ENCODE assay signal across 1 cellular context in the genomic region with DNA sequence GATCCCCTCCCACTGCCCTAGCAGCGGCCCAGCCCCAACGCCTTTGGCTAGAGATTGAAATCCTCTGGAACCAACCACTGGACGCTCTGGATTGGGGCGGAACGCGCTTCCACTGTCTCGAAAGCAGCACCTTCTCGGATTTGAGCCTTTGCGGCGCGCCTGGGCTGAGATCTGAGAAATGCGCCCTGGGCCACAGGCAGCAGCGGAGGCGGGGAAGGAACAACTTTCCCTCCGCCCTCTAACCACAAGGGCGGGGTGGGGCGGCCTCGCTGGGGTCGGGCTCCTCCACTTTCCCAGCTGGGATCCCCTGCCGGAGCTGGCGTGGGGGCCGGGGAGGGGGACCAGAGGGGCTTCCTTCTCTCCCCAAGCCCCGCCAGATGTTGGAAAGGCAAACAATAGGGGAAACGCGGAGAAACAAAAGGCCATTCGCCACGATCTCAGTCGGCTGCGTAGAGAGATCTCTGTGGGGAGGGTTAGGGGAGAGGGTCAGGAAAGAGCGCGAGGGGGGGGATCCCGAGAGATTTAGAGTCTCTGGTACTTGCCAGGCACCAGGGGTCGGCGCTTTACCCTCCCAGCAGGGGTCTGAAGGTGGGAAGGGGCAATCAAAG.
TF ChIP-seq lines count a peak whose summit lies in the region.

No MANE protein-coding gene starts in this region.

TF ChIP-seq in HEK293, 187 proteins besides CTCF, POLR2A, EP300 and RAD21 (continued from another document):
- no peak for TF ChIP-seq YY2 (tag by site-specific recombination; IDR thresholded peaks at IDR 0.05)
- TF ChIP-seq ZNF837 (tag by site-specific recombination; IDR thresholded peaks at IDR 0.05) = no peak
- TF ChIP-seq GLIS2 (tag by site-specific recombination; IDR thresholded peaks at IDR 0.05) = peak; percentile 80
- peak; percentile 65; the same call in 1 of the 2 replicates for TF ChIP-seq ZNF335 (tag by site-specific recombination; conservative IDR thresholded peaks at IDR 0.05)
- no peak for TF ChIP-seq ZNF155 (tag by site-specific recombination; IDR thresholded peaks at IDR 0.05)
- no peak for TF ChIP-seq ZNF510 (tag by site-specific recombination; IDR thresholded peaks at IDR 0.05; ENCODE audit: insufficient replicate concordance)
- no peak for TF ChIP-seq ZNF280C (tag by site-specific recombination; IDR thresholded peaks at IDR 0.05)
- TF ChIP-seq ZNF324 (tag by site-specific recombination; IDR thresholded peaks at IDR 0.05) = no peak
- no peak for TF ChIP-seq ZNF132 (tag by site-specific recombination; IDR thresholded peaks at IDR 0.05; ENCODE audit: borderline replicate concordance)
- no peak for TF ChIP-seq ZNF280D (tag by site-specific recombination; IDR thresholded peaks at IDR 0.05)
- TF ChIP-seq, protein P1, sequence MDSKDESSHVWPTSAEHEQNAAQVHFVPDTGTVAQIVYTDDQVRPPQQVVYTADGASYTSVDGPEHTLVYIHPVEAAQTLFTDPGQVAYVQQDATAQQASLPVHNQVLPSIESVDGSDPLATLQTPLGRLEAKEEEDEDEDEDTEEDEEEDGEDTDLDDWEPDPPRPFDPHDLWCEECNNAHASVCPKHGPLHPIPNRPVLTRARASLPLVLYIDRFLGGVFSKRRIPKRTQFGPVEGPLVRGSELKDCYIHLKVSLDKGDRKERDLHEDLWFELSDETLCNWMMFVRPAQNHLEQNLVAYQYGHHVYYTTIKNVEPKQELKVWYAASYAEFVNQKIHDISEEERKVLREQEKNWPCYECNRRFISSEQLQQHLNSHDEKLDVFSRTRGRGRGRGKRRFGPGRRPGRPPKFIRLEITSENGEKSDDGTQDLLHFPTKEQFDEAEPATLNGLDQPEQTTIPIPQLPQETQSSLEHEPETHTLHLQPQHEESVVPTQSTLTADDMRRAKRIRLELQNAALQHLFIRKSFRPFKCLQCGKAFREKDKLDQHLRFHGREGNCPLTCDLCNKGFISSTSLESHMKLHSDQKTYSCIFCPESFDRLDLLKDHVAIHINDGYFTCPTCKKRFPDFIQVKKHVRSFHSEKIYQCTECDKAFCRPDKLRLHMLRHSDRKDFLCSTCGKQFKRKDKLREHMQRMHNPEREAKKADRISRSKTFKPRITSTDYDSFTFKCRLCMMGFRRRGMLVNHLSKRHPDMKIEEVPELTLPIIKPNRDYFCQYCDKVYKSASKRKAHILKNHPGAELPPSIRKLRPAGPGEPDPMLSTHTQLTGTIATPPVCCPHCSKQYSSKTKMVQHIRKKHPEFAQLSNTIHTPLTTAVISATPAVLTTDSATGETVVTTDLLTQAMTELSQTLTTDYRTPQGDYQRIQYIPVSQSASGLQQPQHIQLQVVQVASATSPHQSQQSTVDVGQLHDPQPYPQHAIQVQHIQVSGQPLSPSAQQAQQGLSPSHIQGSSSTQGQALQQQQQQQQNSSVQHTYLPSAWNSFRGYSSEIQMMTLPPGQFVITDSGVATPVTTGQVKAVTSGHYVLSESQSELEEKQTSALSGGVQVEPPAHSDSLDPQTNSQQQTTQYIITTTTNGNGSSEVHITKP (tag by site-specific recombination; IDR thresholded peaks at IDR 0.05) = peak; percentile 20
- TF ChIP-seq, protein P2, sequence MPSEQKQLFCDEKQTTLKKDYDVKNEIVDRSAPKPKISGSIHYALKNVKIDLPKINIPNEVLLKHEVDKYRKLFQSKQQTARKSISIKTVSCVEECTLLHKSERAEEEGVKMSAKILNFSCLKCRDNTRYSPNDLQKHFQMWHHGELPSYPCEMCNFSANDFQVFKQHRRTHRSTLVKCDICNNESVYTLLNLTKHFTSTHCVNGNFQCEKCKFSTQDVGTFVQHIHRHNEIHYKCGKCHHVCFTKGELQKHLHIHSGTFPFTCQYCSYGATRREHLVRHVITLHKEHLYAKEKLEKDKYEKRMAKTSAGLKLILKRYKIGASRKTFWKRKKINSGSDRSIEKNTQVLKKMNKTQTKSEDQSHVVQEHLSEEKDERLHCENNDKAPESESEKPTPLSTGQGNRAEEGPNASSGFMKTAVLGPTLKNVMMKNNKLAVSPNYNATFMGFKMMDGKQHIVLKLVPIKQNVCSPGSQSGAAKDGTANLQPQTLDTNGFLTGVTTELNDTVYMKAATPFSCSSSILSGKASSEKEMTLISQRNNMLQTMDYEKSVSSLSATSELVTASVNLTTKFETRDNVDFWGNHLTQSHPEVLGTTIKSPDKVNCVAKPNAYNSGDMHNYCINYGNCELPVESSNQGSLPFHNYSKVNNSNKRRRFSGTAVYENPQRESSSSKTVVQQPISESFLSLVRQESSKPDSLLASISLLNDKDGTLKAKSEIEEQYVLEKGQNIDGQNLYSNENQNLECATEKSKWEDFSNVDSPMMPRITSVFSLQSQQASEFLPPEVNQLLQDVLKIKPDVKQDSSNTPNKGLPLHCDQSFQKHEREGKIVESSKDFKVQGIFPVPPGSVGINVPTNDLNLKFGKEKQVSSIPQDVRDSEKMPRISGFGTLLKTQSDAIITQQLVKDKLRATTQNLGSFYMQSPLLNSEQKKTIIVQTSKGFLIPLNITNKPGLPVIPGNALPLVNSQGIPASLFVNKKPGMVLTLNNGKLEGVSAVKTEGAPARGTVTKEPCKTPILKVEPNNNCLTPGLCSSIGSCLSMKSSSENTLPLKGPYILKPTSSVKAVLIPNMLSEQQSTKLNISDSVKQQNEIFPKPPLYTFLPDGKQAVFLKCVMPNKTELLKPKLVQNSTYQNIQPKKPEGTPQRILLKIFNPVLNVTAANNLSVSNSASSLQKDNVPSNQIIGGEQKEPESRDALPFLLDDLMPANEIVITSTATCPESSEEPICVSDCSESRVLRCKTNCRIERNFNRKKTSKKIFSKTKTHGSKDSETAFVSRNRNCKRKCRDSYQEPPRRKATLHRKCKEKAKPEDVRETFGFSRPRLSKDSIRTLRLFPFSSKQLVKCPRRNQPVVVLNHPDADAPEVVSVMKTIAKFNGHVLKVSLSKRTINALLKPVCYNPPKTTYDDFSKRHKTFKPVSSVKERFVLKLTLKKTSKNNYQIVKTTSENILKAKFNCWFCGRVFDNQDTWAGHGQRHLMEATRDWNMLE (tag by site-specific recombination; conservative IDR thresholded peaks at IDR 0.05; ENCODE audit: low read depth) = no peak
